ENCODE assay signal across 19 cellular contexts in the genomic region with DNA sequence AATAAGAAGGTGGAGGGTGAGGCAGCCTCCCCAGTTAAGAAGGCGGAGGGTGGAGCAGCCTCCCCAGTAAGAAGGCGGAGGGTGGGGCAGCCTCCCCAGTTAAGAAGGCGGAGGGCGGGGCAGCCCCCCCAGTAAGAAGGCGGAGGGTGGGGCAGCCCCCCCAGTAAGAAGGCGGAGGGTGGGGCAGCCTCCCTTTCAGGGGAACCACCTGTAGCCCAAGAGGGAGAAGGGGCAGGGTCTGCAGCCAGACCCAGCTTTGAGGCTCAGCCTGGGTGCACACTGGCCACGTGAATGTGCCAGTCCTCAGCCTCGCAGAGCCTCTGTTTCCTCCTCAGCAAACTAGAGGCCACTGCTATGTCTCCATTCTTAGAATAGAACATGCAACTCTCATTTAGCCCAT. TPM values are rescaled to one million over a fixed set of nuclear protein-coding genes. Genes with fewer than 3 reads are reported as not detected.
"Had no signal": no experiment of that assay in that cellular context is flagged by ENCODE, and none has a peak within 500 bp of the region (broad histone marks: within the 10 kb centered on the region; RNA-seq: fewer than 3 reads in every experiment).

No MANE protein-coding gene starts in this region.

- DNase-seq: activated naive CD4-positive, alpha-beta T cell treated with Interleukin-2 at 50 U/mL for 16 hours; activated naive CD8-positive, alpha-beta T cell treated with anti-CD3 and anti-CD28 coated beads, Interleukin-2, amount 50 U/mL, for 24 hours; erythroblast; gastrocnemius medialis; mucosa of descending colon; naive thymus-derived CD4-positive, alpha-beta T cell; stimulated activated CD4-positive, alpha-beta T cell treated with anti-CD3 and anti-CD28 coated beads, Interleukin-4, amount 100 ng/mL, for 4 hours; stimulated activated naive CD8-positive, alpha-beta T cell treated with anti-CD3 and anti-CD28 coated beads, Interleukin-15, Interleukin-2, amounts not matched to agents 100 U/mL and 50 U/mL, for 24 hours; WERI-Rb-1 had no signal

- H3K36me3 Mint-ChIP-seq: naive thymus-derived CD4-positive, alpha-beta T cell had no signal

- H3K27me3 ChIP-seq: gastrocnemius medialis, right atrium auricular region had no signal

- ATAC-seq: activated naive CD8-positive, alpha-beta T cell treated with anti-CD3 and anti-CD28 coated beads, Interleukin-2, amount 50 U/mL, for 24 hours; gastrocnemius medialis; heart left ventricle; mucosa of descending colon; naive thymus-derived CD4-positive, alpha-beta T cell; stimulated activated naive CD8-positive, alpha-beta T cell treated with anti-CD3 and anti-CD28 coated beads, Interleukin-15, Interleukin-2, amounts not matched to agents 100 U/mL and 50 U/mL, for 24 hours had no signal

- H3K4me3 ChIP-seq: gastrocnemius medialis, heart left ventricle, mucosa of descending colon, right atrium auricular region, skin epidermis, upper lobe of left lung had no signal

- H3K27ac Mint-ChIP-seq: activated CD4-positive, alpha-beta memory T cell treated with anti-CD3 and anti-CD28 coated beads, Interleukin-2, amount 10 ng/mL, durations not matched to agents 7 days and 5 days; activated naive CD8-positive, alpha-beta T cell treated with anti-CD3 and anti-CD28 coated beads, Interleukin-2, amount 50 U/mL, for 24 hours; endodermal cell; T-helper 1 cell treated with Interleukin-12 subunit alpha and Interleukin-12 subunit beta and Interleukin-4 antibody, amounts not matched to agents 30 μg/mL and 1 μg/mL, for 36 hours had no signal

- H3K9me3 ChIP-seq: gastrocnemius medialis, mucosa of descending colon, neutrophil, upper lobe of left lung had no signal

- H3K4me1 ChIP-seq: gastrocnemius medialis, heart left ventricle, right atrium auricular region, upper lobe of left lung had no signal

- H3K4me1 Mint-ChIP-seq: activated CD4-positive, alpha-beta memory T cell treated with anti-CD3 and anti-CD28 coated beads, Interleukin-2, amount 10 ng/mL, durations not matched to agents 7 days and 5 days; activated naive CD8-positive, alpha-beta T cell treated with anti-CD3 and anti-CD28 coated beads, Interleukin-2, amount 50 U/mL, for 24 hours; endodermal cell; naive thymus-derived CD4-positive, alpha-beta T cell had no signal

- H3K36me3 ChIP-seq: gastrocnemius medialis, heart left ventricle, neutrophil, right atrium auricular region, upper lobe of left lung, WERI-Rb-1 had no signal

- H3K9me3 Mint-ChIP-seq: activated CD4-positive, alpha-beta memory T cell treated with anti-CD3 and anti-CD28 coated beads, Interleukin-2, amount 10 ng/mL, durations not matched to agents 7 days and 5 days; activated naive CD8-positive, alpha-beta T cell treated with anti-CD3 and anti-CD28 coated beads, Interleukin-2, amount 50 U/mL, for 24 hours; endodermal cell; T-helper 1 cell treated with Interleukin-12 subunit alpha and Interleukin-12 subunit beta and Interleukin-4 antibody, amounts not matched to agents 30 μg/mL and 1 μg/mL, for 36 hours had no signal

- H3K27ac ChIP-seq: gastrocnemius medialis, heart left ventricle, neutrophil, right atrium auricular region, skin epidermis, upper lobe of left lung, WERI-Rb-1 had no signal

- H3K4me3 Mint-ChIP-seq: activated CD4-positive, alpha-beta memory T cell treated with anti-CD3 and anti-CD28 coated beads, Interleukin-2, amount 10 ng/mL, durations not matched to agents 7 days and 5 days; activated naive CD8-positive, alpha-beta T cell treated with anti-CD3 and anti-CD28 coated beads, Interleukin-2, amount 50 U/mL, for 24 hours; endodermal cell; naive thymus-derived CD4-positive, alpha-beta T cell; T-helper 1 cell treated with Interleukin-12 subunit alpha and Interleukin-12 subunit beta and Interleukin-4 antibody, amounts not matched to agents 30 μg/mL and 1 μg/mL, for 36 hours had no signal

RNA-seq across cellular contexts. Expression of a gene that starts 52.6 kb away (rescaled TPM):
- total RNA-seq: activated CD4-positive, alpha-beta memory T cell treated with anti-CD3 and anti-CD28 coated beads, Interleukin-2, amount 10 ng/mL, durations not matched to agents 7 days and 5 days; aorta; dermis microvascular lymphatic vessel endothelial cell; gastrocnemius medialis; naive thymus-derived CD4-positive, alpha-beta T cell; right atrium auricular region; upper lobe of left lung had no signal
- polyA plus RNA-seq: aorta; heart left ventricle; naive thymus-derived CD4-positive, alpha-beta T cell had no signal
